ENCODE assay signal across 2 cellular contexts in the genomic region with DNA sequence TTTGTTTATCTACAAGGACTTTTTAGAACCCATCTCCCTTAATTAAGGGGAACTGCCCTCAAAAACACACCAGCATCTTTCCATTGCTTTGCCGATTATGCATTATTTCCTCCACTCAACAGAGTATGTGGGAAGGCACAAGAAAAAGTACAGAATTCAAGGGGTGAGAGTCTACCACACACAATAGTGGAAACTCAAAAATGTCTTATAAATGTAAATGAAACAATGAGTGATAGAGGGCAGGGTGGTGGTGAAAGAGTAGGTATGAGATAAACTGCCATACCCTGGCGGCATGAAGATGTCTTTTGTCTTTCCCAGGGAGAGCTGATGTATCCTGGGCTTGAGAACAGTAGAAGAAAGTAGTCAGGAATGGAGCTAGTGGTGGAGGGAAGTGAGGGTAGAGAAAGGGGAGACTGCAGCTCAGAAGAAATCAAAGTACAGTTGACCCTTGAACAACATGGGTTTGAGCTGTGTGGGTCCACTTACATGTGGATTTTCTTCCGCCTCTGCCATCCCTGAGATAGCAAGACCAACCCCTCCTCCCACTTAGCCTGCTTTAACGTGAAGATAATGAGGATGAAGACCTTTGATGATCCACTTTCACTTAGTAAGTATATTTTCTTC.
TF ChIP-seq lines count a peak whose summit lies in the region.

No MANE protein-coding gene starts in this region.

TF ChIP-seq in HEK293, 187 proteins besides CTCF, POLR2A, EP300 and RAD21:
- no peak for TF ChIP-seq ZSCAN30 (tag by site-specific recombination; IDR thresholded peaks at IDR 0.05)
- TF ChIP-seq PRDM1 (tag by site-specific recombination; IDR thresholded peaks at IDR 0.05), result peak; percentile 47
- no peak for TF ChIP-seq ZNF121 (tag by site-specific recombination; IDR thresholded peaks at IDR 0.05)

TF ChIP-seq in K562, 482 proteins besides CTCF, POLR2A, EP300 and RAD21 (continues in another document):
- TF ChIP-seq, protein P1, sequence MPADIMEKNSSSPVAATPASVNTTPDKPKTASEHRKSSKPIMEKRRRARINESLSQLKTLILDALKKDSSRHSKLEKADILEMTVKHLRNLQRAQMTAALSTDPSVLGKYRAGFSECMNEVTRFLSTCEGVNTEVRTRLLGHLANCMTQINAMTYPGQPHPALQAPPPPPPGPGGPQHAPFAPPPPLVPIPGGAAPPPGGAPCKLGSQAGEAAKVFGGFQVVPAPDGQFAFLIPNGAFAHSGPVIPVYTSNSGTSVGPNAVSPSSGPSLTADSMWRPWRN (IDR thresholded peaks at IDR 0.05; ENCODE audit: low read depth), result no peak
- TF ChIP-seq, protein P2, sequence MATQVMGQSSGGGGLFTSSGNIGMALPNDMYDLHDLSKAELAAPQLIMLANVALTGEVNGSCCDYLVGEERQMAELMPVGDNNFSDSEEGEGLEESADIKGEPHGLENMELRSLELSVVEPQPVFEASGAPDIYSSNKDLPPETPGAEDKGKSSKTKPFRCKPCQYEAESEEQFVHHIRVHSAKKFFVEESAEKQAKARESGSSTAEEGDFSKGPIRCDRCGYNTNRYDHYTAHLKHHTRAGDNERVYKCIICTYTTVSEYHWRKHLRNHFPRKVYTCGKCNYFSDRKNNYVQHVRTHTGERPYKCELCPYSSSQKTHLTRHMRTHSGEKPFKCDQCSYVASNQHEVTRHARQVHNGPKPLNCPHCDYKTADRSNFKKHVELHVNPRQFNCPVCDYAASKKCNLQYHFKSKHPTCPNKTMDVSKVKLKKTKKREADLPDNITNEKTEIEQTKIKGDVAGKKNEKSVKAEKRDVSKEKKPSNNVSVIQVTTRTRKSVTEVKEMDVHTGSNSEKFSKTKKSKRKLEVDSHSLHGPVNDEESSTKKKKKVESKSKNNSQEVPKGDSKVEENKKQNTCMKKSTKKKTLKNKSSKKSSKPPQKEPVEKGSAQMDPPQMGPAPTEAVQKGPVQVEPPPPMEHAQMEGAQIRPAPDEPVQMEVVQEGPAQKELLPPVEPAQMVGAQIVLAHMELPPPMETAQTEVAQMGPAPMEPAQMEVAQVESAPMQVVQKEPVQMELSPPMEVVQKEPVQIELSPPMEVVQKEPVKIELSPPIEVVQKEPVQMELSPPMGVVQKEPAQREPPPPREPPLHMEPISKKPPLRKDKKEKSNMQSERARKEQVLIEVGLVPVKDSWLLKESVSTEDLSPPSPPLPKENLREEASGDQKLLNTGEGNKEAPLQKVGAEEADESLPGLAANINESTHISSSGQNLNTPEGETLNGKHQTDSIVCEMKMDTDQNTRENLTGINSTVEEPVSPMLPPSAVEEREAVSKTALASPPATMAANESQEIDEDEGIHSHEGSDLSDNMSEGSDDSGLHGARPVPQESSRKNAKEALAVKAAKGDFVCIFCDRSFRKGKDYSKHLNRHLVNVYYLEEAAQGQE (CRISPR knock-in tag; IDR thresholded peaks at IDR 0.05; ENCODE audit: low read depth), result no peak
- TF ChIP-seq, protein P3, sequence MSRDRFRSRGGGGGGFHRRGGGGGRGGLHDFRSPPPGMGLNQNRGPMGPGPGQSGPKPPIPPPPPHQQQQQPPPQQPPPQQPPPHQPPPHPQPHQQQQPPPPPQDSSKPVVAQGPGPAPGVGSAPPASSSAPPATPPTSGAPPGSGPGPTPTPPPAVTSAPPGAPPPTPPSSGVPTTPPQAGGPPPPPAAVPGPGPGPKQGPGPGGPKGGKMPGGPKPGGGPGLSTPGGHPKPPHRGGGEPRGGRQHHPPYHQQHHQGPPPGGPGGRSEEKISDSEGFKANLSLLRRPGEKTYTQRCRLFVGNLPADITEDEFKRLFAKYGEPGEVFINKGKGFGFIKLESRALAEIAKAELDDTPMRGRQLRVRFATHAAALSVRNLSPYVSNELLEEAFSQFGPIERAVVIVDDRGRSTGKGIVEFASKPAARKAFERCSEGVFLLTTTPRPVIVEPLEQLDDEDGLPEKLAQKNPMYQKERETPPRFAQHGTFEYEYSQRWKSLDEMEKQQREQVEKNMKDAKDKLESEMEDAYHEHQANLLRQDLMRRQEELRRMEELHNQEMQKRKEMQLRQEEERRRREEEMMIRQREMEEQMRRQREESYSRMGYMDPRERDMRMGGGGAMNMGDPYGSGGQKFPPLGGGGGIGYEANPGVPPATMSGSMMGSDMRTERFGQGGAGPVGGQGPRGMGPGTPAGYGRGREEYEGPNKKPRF (IDR thresholded peaks at IDR 0.05; ENCODE audit: low read depth, low read length), result no peak
- TF ChIP-seq, protein P4, sequence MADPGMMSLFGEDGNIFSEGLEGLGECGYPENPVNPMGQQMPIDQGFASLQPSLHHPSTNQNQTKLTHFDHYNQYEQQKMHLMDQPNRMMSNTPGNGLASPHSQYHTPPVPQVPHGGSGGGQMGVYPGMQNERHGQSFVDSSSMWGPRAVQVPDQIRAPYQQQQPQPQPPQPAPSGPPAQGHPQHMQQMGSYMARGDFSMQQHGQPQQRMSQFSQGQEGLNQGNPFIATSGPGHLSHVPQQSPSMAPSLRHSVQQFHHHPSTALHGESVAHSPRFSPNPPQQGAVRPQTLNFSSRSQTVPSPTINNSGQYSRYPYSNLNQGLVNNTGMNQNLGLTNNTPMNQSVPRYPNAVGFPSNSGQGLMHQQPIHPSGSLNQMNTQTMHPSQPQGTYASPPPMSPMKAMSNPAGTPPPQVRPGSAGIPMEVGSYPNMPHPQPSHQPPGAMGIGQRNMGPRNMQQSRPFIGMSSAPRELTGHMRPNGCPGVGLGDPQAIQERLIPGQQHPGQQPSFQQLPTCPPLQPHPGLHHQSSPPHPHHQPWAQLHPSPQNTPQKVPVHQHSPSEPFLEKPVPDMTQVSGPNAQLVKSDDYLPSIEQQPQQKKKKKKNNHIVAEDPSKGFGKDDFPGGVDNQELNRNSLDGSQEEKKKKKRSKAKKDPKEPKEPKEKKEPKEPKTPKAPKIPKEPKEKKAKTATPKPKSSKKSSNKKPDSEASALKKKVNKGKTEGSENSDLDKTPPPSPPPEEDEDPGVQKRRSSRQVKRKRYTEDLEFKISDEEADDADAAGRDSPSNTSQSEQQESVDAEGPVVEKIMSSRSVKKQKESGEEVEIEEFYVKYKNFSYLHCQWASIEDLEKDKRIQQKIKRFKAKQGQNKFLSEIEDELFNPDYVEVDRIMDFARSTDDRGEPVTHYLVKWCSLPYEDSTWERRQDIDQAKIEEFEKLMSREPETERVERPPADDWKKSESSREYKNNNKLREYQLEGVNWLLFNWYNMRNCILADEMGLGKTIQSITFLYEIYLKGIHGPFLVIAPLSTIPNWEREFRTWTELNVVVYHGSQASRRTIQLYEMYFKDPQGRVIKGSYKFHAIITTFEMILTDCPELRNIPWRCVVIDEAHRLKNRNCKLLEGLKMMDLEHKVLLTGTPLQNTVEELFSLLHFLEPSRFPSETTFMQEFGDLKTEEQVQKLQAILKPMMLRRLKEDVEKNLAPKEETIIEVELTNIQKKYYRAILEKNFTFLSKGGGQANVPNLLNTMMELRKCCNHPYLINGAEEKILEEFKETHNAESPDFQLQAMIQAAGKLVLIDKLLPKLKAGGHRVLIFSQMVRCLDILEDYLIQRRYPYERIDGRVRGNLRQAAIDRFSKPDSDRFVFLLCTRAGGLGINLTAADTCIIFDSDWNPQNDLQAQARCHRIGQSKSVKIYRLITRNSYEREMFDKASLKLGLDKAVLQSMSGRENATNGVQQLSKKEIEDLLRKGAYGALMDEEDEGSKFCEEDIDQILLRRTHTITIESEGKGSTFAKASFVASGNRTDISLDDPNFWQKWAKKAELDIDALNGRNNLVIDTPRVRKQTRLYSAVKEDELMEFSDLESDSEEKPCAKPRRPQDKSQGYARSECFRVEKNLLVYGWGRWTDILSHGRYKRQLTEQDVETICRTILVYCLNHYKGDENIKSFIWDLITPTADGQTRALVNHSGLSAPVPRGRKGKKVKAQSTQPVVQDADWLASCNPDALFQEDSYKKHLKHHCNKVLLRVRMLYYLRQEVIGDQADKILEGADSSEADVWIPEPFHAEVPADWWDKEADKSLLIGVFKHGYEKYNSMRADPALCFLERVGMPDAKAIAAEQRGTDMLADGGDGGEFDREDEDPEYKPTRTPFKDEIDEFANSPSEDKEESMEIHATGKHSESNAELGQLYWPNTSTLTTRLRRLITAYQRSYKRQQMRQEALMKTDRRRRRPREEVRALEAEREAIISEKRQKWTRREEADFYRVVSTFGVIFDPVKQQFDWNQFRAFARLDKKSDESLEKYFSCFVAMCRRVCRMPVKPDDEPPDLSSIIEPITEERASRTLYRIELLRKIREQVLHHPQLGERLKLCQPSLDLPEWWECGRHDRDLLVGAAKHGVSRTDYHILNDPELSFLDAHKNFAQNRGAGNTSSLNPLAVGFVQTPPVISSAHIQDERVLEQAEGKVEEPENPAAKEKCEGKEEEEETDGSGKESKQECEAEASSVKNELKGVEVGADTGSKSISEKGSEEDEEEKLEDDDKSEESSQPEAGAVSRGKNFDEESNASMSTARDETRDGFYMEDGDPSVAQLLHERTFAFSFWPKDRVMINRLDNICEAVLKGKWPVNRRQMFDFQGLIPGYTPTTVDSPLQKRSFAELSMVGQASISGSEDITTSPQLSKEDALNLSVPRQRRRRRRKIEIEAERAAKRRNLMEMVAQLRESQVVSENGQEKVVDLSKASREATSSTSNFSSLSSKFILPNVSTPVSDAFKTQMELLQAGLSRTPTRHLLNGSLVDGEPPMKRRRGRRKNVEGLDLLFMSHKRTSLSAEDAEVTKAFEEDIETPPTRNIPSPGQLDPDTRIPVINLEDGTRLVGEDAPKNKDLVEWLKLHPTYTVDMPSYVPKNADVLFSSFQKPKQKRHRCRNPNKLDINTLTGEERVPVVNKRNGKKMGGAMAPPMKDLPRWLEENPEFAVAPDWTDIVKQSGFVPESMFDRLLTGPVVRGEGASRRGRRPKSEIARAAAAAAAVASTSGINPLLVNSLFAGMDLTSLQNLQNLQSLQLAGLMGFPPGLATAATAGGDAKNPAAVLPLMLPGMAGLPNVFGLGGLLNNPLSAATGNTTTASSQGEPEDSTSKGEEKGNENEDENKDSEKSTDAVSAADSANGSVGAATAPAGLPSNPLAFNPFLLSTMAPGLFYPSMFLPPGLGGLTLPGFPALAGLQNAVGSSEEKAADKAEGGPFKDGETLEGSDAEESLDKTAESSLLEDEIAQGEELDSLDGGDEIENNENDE (IDR thresholded peaks at IDR 0.05; ENCODE audit: low read depth, low read length), result no peak
- no peak for TF ChIP-seq DMBX1 (CRISPR knock-in tag; IDR thresholded peaks at IDR 0.05; ENCODE audit: borderline replicate concordance)
- TF ChIP-seq HLTF (IDR thresholded peaks at IDR 0.05), result no peak
- TF ChIP-seq CBFA2T3 (IDR thresholded peaks at IDR 0.05), result peak; percentile 59
- no peak for TF ChIP-seq ZNF24 (IDR thresholded peaks at IDR 0.05)
- TF ChIP-seq, protein P5, sequence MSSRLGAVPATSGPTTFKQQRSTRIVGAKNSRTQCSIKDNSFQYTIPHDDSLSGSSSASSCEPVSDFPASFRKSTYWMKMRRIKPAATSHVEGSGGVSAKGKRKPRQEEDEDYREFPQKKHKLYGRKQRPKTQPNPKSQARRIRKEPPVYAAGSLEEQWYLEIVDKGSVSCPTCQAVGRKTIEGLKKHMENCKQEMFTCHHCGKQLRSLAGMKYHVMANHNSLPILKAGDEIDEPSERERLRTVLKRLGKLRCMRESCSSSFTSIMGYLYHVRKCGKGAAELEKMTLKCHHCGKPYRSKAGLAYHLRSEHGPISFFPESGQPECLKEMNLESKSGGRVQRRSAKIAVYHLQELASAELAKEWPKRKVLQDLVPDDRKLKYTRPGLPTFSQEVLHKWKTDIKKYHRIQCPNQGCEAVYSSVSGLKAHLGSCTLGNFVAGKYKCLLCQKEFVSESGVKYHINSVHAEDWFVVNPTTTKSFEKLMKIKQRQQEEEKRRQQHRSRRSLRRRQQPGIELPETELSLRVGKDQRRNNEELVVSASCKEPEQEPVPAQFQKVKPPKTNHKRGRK (tag; IDR thresholded peaks at IDR 0.05), result no peak
- TF ChIP-seq SAFB (IDR thresholded peaks at IDR 0.05; ENCODE audit: borderline replicate concordance, low read depth, low read length), result no peak
- peak; percentile 23 to 30; a peak in 1 of 4 replicates for TF ChIP-seq KDM1A (IDR thresholded peaks at IDR 0.05)
- no peak for TF ChIP-seq ZNF41 (CRISPR knock-in tag; conservative IDR thresholded peaks at IDR 0.05)
- TF ChIP-seq C11orf30 (IDR thresholded peaks at IDR 0.05; ENCODE audit: low read depth), result 0 out of 2 replicates have a peak, but pooled peaks have one; percentile 14
- TF ChIP-seq, protein P6, sequence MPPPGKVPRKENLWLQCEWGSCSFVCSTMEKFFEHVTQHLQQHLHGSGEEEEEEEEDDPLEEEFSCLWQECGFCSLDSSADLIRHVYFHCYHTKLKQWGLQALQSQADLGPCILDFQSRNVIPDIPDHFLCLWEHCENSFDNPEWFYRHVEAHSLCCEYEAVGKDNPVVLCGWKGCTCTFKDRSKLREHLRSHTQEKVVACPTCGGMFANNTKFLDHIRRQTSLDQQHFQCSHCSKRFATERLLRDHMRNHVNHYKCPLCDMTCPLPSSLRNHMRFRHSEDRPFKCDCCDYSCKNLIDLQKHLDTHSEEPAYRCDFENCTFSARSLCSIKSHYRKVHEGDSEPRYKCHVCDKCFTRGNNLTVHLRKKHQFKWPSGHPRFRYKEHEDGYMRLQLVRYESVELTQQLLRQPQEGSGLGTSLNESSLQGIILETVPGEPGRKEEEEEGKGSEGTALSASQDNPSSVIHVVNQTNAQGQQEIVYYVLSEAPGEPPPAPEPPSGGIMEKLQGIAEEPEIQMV (tag; conservative IDR thresholded peaks at IDR 0.05; ENCODE audit: low read depth), result no peak
- peak; percentile 34; the same call in 1 of the 2 replicates for TF ChIP-seq TCF3 (CRISPR knock-in tag; IDR thresholded peaks at IDR 0.05)
- TF ChIP-seq, protein P7, sequence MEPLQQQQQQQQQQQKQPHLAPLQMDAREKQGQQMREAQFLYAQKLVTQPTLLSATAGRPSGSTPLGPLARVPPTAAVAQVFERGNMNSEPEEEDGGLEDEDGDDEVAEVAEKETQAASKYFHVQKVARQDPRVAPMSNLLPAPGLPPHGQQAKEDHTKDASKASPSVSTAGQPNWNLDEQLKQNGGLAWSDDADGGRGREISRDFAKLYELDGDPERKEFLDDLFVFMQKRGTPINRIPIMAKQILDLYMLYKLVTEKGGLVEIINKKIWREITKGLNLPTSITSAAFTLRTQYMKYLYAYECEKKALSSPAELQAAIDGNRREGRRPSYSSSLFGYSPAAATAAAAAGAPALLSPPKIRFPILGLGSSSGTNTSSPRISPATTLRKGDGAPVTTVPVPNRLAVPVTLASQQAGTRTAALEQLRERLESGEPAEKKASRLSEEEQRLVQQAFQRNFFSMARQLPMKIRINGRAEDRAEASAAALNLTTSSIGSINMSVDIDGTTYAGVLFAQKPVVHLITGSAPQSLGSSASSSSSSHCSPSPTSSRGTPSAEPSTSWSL (CRISPR knock-in tag; IDR thresholded peaks at IDR 0.05; ENCODE audit: borderline replicate concordance), result no peak
- TF ChIP-seq ZNF316 (IDR thresholded peaks at IDR 0.05), result peak; percentile 47
- TF ChIP-seq CHD4 (IDR thresholded peaks at IDR 0.05; ENCODE audit: insufficient read depth, insufficient replicate concordance, low read depth, low read length, poor library complexity, severe bottlenecking), result no peak
- TF ChIP-seq HNRNPLL (IDR thresholded peaks at IDR 0.05; ENCODE audit: low read depth, low read length, poor library complexity, severe bottlenecking), result no peak
- TF ChIP-seq ZBTB1 (CRISPR knock-in tag; IDR thresholded peaks at IDR 0.05; ENCODE audit: borderline replicate concordance, low read depth), result no peak
- TF ChIP-seq CEBPB (tag; IDR thresholded peaks at IDR 0.05), result no peak
- no peak for TF ChIP-seq HSF4 (CRISPR knock-in tag; IDR thresholded peaks at IDR 0.05; ENCODE audit: borderline replicate concordance)
- TF ChIP-seq POLR2H (tag; IDR thresholded peaks at IDR 0.05; ENCODE audit: low read depth), result no peak
- TF ChIP-seq RUNX1 (IDR thresholded peaks at IDR 0.05; ENCODE audit: low read depth), result no peak
